ENCODE assay signal across 17 cellular contexts in the genomic region with DNA sequence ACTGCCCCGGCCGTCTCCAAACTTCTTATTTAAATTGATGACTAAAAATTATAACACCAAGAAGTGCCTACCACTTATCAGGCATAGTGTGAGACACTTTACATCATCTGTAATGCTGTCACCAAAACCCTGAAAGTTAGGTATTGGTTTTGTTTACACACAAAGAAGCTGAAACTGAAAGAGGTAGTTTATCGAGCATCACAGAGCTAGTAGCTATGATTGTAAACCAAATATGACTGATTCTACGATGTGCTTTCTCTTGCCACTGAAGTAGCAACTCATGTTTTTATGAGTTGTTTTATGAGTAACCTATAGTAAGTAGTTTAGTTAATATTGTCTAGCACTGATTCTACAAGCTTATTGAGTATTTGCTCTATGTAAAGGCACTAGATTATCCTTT. TPM values are rescaled to one million over a fixed set of nuclear protein-coding genes. Genes with fewer than 3 reads are reported as not detected.
DNase-seq lines count a peak whose midpoint lies in the region; ATAC-seq and TF ChIP-seq lines count a peak whose summit lies in the region.
"Had no signal": no experiment of that assay in that cellular context is flagged by ENCODE, and none has a peak within 500 bp of the region (broad histone marks: within the 10 kb centered on the region; RNA-seq: fewer than 3 reads in every experiment).

No MANE protein-coding gene starts in this region.

- H3K4me3 Mint-ChIP-seq in activated CD4-positive, alpha-beta memory T cell treated with anti-CD3 and anti-CD28 coated beads, Interleukin-2, amount 10 ng/mL, durations not matched to agents 7 days and 5 days: no peak overlapping the region
- no peak overlapping the region for H3K4me3 Mint-ChIP-seq in activated CD4-positive, alpha-beta memory T cell treated with anti-CD3 and anti-CD28 coated beads for 36 hours
- no peak overlapping the region for H3K4me3 Mint-ChIP-seq in T-helper 1 cell treated with Interleukin-12 subunit alpha and Interleukin-12 subunit beta and Interleukin-4 antibody, amounts not matched to agents 30 μg/mL and 1 μg/mL, for 36 hours
- H3K4me3 Mint-ChIP-seq in CD14-positive monocyte: no peak overlapping the region
- H3K4me3 Mint-ChIP-seq: activated naive CD4-positive, alpha-beta T cell treated with anti-CD3 and anti-CD28 coated beads, Interleukin-2, amount 50 U/mL, for 24 hours; immature natural killer cell had no signal

- H3K36me3 Mint-ChIP-seq in activated CD4-positive, alpha-beta memory T cell treated with anti-CD3 and anti-CD28 coated beads, Interleukin-2, amount 10 ng/mL, durations not matched to agents 7 days and 5 days (ENCODE audit: low read depth): peaks cover 13% of the 10 kb centered on the region
- H3K36me3 Mint-ChIP-seq in activated CD4-positive, alpha-beta memory T cell treated with anti-CD3 and anti-CD28 coated beads for 36 hours: peaks cover 22% of the 10 kb centered on the region
- H3K36me3 Mint-ChIP-seq in T-helper 1 cell treated with Interleukin-12 subunit alpha and Interleukin-12 subunit beta and Interleukin-4 antibody, amounts not matched to agents 30 μg/mL and 1 μg/mL, for 36 hours (ENCODE audit: low read depth): peaks cover 19% of the 10 kb centered on the region
- peaks cover 43 to 60% of the 10 kb centered on the region in 2 donors for H3K36me3 Mint-ChIP-seq in CD14-positive monocyte

- H3K27me3 Mint-ChIP-seq in activated CD4-positive, alpha-beta memory T cell treated with anti-CD3 and anti-CD28 coated beads, Interleukin-2, amount 10 ng/mL, durations not matched to agents 7 days and 5 days: no peaks in the 10 kb centered on the region
- H3K27me3 Mint-ChIP-seq in activated CD4-positive, alpha-beta memory T cell treated with anti-CD3 and anti-CD28 coated beads for 36 hours: no peaks in the 10 kb centered on the region
- H3K27me3 Mint-ChIP-seq in T-helper 1 cell treated with Interleukin-12 subunit alpha and Interleukin-12 subunit beta and Interleukin-4 antibody, amounts not matched to agents 30 μg/mL and 1 μg/mL, for 36 hours (ENCODE audit: low read depth): no peaks in the 10 kb centered on the region
- H3K27me3 Mint-ChIP-seq in CD14-positive monocyte (ENCODE audit: low read depth in 3 of 3): no peaks in the 10 kb centered on the region
- H3K27me3 Mint-ChIP-seq: activated naive CD4-positive, alpha-beta T cell treated with anti-CD3 and anti-CD28 coated beads, Interleukin-2, amount 50 U/mL, for 24 hours had no signal

- CTCF ChIA-PET in activated CD4-positive, alpha-beta memory T cell treated with anti-CD3 and anti-CD28 coated beads, Interleukin-2, amount 10 ng/mL, durations not matched to agents 7 days and 5 days (lab: Charles Lee): interaction anchor here (1.0 to 1.3 kb wide), 4 partner anchors 14 to 410 kb away, joined by 3 to 5 read pairs (median 3); no protein-coding TSS in a partner anchor
- CTCF ChIA-PET in activated CD4-positive, alpha-beta memory T cell treated with anti-CD3 and anti-CD28 coated beads for 36 hours (lab: Charles Lee): interaction anchor here (1.0 kb wide), 1 partner anchor 11 kb away, joined by 4 read pairs; no protein-coding TSS in a partner anchor

- H3K4me1 Mint-ChIP-seq in activated CD4-positive, alpha-beta memory T cell treated with anti-CD3 and anti-CD28 coated beads, Interleukin-2, amount 10 ng/mL, durations not matched to agents 7 days and 5 days: peaks cover 8% of the 10 kb centered on the region
- H3K4me1 Mint-ChIP-seq in activated CD4-positive, alpha-beta memory T cell treated with anti-CD3 and anti-CD28 coated beads for 36 hours (ENCODE audit: low read depth): peaks cover 3% of the 10 kb centered on the region
- H3K4me1 Mint-ChIP-seq in T-helper 1 cell treated with Interleukin-12 subunit alpha and Interleukin-12 subunit beta and Interleukin-4 antibody, amounts not matched to agents 30 μg/mL and 1 μg/mL, for 36 hours (ENCODE audit: low read depth): peaks cover 3% of the 10 kb centered on the region
- no peaks in the 10 kb centered on the region for H3K4me1 Mint-ChIP-seq in CD14-positive monocyte
- H3K4me1 Mint-ChIP-seq: activated naive CD4-positive, alpha-beta T cell treated with anti-CD3 and anti-CD28 coated beads, Interleukin-2, amount 50 U/mL, for 24 hours had no signal

- DNase-seq in activated CD4-positive, alpha-beta memory T cell treated with anti-CD3 and anti-CD28 coated beads, Interleukin-2, amount 10 ng/mL, durations not matched to agents 7 days and 5 days: no peak
- no peak for DNase-seq in activated CD4-positive, alpha-beta memory T cell treated with anti-CD3 and anti-CD28 coated beads for 36 hours
- no peak for DNase-seq in GM19238 (ENCODE audit: insufficient read length, low spot score)
- DNase-seq in inferior parietal cortex (ENCODE audit: extremely low spot score): no peak
- DNase-seq in CD14-positive monocyte (ENCODE audit: low spot score): no peak
- DNase-seq: activated CD4-positive, alpha-beta T cell treated with anti-CD3 and anti-CD28 coated beads for 48 hours; GF-D8; immature natural killer cell; midbrain; NCI-H1417 treated with DMSO at 0.1 percent for 48 hours; NCI-H524 treated with DMSO at 0.1 percent for 48 hours; RPMI8226; stimulated activated CD4-positive, alpha-beta T cell treated with anti-CD3 and anti-CD28 coated beads, Interleukin-12 subunit alpha, Interleukin-12 subunit beta, amount 100 ng/mL, for 4 hours had no signal

- H3K27ac Mint-ChIP-seq in activated CD4-positive, alpha-beta memory T cell treated with anti-CD3 and anti-CD28 coated beads, Interleukin-2, amount 10 ng/mL, durations not matched to agents 7 days and 5 days: peak overlapping the region; percentile 11
- no peak overlapping the region for H3K27ac Mint-ChIP-seq in activated CD4-positive, alpha-beta memory T cell treated with anti-CD3 and anti-CD28 coated beads for 36 hours
- H3K27ac Mint-ChIP-seq in T-helper 1 cell treated with Interleukin-12 subunit alpha and Interleukin-12 subunit beta and Interleukin-4 antibody, amounts not matched to agents 30 μg/mL and 1 μg/mL, for 36 hours: peak overlapping the region; percentile 31
- no peak overlapping the region for H3K27ac Mint-ChIP-seq in CD14-positive monocyte
- H3K27ac Mint-ChIP-seq: activated naive CD4-positive, alpha-beta T cell treated with anti-CD3 and anti-CD28 coated beads, Interleukin-2, amount 50 U/mL, for 24 hours; immature natural killer cell had no signal

- H3K9me3 Mint-ChIP-seq in activated CD4-positive, alpha-beta memory T cell treated with anti-CD3 and anti-CD28 coated beads, Interleukin-2, amount 10 ng/mL, durations not matched to agents 7 days and 5 days: no peaks in the 10 kb centered on the region
- H3K9me3 Mint-ChIP-seq in activated CD4-positive, alpha-beta memory T cell treated with anti-CD3 and anti-CD28 coated beads for 36 hours: no peaks in the 10 kb centered on the region
- H3K9me3 Mint-ChIP-seq in T-helper 1 cell treated with Interleukin-12 subunit alpha and Interleukin-12 subunit beta and Interleukin-4 antibody, amounts not matched to agents 30 μg/mL and 1 μg/mL, for 36 hours: no peaks in the 10 kb centered on the region
- H3K9me3 Mint-ChIP-seq in CD14-positive monocyte: no peaks in the 10 kb centered on the region
- H3K9me3 Mint-ChIP-seq: activated naive CD4-positive, alpha-beta T cell treated with anti-CD3 and anti-CD28 coated beads, Interleukin-2, amount 50 U/mL, for 24 hours; immature natural killer cell had no signal

- no peak for TF ChIP-seq CTCF in CD14-positive monocyte (IDR thresholded peaks at IDR 0.05)

- POLR2A ChIA-PET in activated CD4-positive, alpha-beta memory T cell treated with anti-CD3 and anti-CD28 coated beads, Interleukin-2, amount 10 ng/mL, durations not matched to agents 7 days and 5 days (lab: Charles Lee): no interaction called here
- POLR2A ChIA-PET in activated CD4-positive, alpha-beta memory T cell treated with anti-CD3 and anti-CD28 coated beads for 36 hours (lab: Charles Lee): no interaction called here

- intact Hi-C loops in activated CD4-positive, alpha-beta memory T cell treated with anti-CD3 and anti-CD28 coated beads for 36 hours (cut with micrococcal nuclease): no loop called here
- intact Hi-C loops in CD14-positive monocyte (cut with micrococcal nuclease): no loop called here

- ATAC-seq in GM21367 (IDR thresholded peaks at IDR 0.05; ENCODE audit: unreplicated experiment) (peak; percentile 88), HG02938 (IDR thresholded peaks at IDR 0.05; ENCODE audit: unreplicated experiment) (peak; percentile 72)

RNA-seq across cellular contexts. Expression of a gene that starts 31.5 kb away (rescaled TPM):
- 10 to 100 TPM; 51.5 to 55.3 TPM for total RNA-seq in activated CD4-positive, alpha-beta memory T cell treated with anti-CD3 and anti-CD28 coated beads, Interleukin-2, amount 10 ng/mL, durations not matched to agents 7 days and 5 days
- total RNA-seq in activated CD4-positive, alpha-beta memory T cell treated with anti-CD3 and anti-CD28 coated beads for 36 hours: 10 to 100 TPM; 54.2 to 55.8 TPM
- polyA plus RNA-seq in CD14-positive monocyte: 10 to 100 TPM; 30.8 to 32.2 TPM

Comparison
In these comparisons a context has a peak if more than half of its experiments do, and no peak if none do; other contexts are left out.
1. H3K27ac Mint-ChIP-seq: peak in activated CD4-positive, alpha-beta memory T cell treated with anti-CD3 and anti-CD28 coated beads, Interleukin-2, amount 10 ng/mL, durations not matched to agents 7 days and 5 days (single experiment) and T-helper 1 cell treated with Interleukin-12 subunit alpha and Interleukin-12 subunit beta and Interleukin-4 antibody, amounts not matched to agents 30 μg/mL and 1 μg/mL, for 36 hours (single experiment); none in activated CD4-positive, alpha-beta memory T cell treated with anti-CD3 and anti-CD28 coated beads for 36 hours (single experiment) and CD14-positive monocyte (0 of 7).